In the genomic region with DNA sequence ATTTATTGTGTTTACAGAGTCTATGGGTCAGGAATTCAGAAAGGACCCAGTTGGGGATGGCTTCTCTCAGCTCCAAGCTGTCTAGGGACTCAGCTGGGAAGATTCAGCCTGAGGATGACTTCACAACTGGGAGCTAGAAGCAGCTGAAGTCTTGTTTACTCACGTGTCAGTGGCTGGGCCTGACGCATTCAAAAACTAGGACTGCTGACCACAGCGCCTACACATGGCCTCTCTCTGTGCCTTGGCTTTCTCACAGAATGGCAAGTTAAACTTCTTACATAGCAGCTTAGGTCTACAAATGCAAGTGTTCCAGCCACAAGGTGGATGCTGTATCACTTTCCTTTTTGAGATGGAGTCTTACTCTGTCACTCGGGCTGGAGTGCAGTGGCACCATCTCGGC, we compare ENCODE assay signal across 10 cellular contexts. TPM values are rescaled to one million over a fixed set of nuclear protein-coding genes. Genes with fewer than 3 reads are reported as not detected.
DNase-seq lines count a peak whose midpoint lies in the region; ATAC-seq, FAIRE-seq and TF ChIP-seq lines count a peak whose summit lies in the region.
"Had no signal": no experiment of that assay in that cellular context is flagged by ENCODE, and none has a peak within 500 bp of the region (broad histone marks: within the 10 kb centered on the region; RNA-seq: fewer than 3 reads in every experiment).

No MANE protein-coding gene starts in this region.

- H3K4me1 ChIP-seq in adipocyte (ENCODE audit: control insufficient read depth, insufficient read depth, low read length), result peaks cover 23% of the 10 kb centered on the region
- peaks cover 42% of the 10 kb centered on the region for H3K4me1 ChIP-seq in parathyroid adenoma
- H3K4me1 ChIP-seq in HAP-1, result peaks cover 1% of the 10 kb centered on the region
- H3K4me1 ChIP-seq in Karpas-422 (ENCODE audit: low read length), result peaks cover 5% of the 10 kb centered on the region

- H3K9me3 ChIP-seq in adipocyte (ENCODE audit: control insufficient read depth, low read length) (no peaks in the 10 kb centered on the region), parathyroid adenoma (ENCODE audit: control insufficient read depth, low read length) (no peaks in the 10 kb centered on the region), HAP-1 (no peaks in the 10 kb centered on the region), Karpas-422 (ENCODE audit: low read length) (no peaks in the 10 kb centered on the region)

- intact Hi-C loops in head of caudate nucleus (cut with DNase I), result no loop called here

- H3K9ac ChIP-seq in adipocyte (ENCODE audit: low read length) (no peak overlapping the region), parathyroid adenoma (no peak overlapping the region), Karpas-422 (ENCODE audit: low read length) (no peak overlapping the region)

- H3K27ac ChIP-seq in parathyroid adenoma (peak overlapping the region; percentile 73), Karpas-422 (ENCODE audit: low read length) (no peak overlapping the region)

- no peak overlapping the region for H3K4me3 ChIP-seq in adipocyte (ENCODE audit: low read length)
- H3K4me3 ChIP-seq in parathyroid adenoma (ENCODE audit: low read depth, low read length), result no peak overlapping the region
- no peak overlapping the region for H3K4me3 ChIP-seq in HAP-1
- no peak overlapping the region for H3K4me3 ChIP-seq in Karpas-422 (ENCODE audit: low read length)

- H3K4me2 ChIP-seq in parathyroid adenoma (ENCODE audit: low read length) (no peak overlapping the region), Karpas-422 (ENCODE audit: low read depth, low read length, poor library complexity, severe bottlenecking) (no peak overlapping the region)

- no peaks in the 10 kb centered on the region for H4K20me1 ChIP-seq in Karpas-422 (ENCODE audit: insufficient read depth, low read depth, low read length)

- in situ Hi-C loops in HAP-1 (cut with MboI; ENCODE audit: low sequenced_read_pairs), result no loop called here

- DNase-seq in DMS53 treated with DMSO at 0.1 percent for 48 hours (lab: John Stamatoyannopoulos, UW; ENCODE audit: unreplicated experiment), result peak; percentile 29
- peak; percentile 48 for DNase-seq in adipocyte (ENCODE audit: low read depth)
- DNase-seq in head of caudate nucleus, result peak in 31 of 42 donors; percentile 18 to 75 (median 45)
- DNase-seq in D721Med (ENCODE audit: insufficient read length, low spot score), result no peak
- DNase-seq in HAP-1 (ENCODE audit: low spot score in 2 of 2), result no peak
- DNase-seq in Karpas-422, result no peak
- DNase-seq: NCI-H1092 treated with DMSO at 0.1 percent for 48 hours had no signal

- H3K27me3 ChIP-seq in adipocyte (replicated peaks; ENCODE audit: control insufficient read depth, insufficient read depth, low read length) (no peaks in the 10 kb centered on the region), parathyroid adenoma (ENCODE audit: control insufficient read depth, insufficient read depth, low read length) (no peaks in the 10 kb centered on the region), HAP-1 (ENCODE audit: low read depth) (no peaks in the 10 kb centered on the region), Karpas-422 (ENCODE audit: low read length) (no peaks in the 10 kb centered on the region)

- no peak for FAIRE-seq in D721Med (lab: Jason Lieb, UNC)

- no peaks in the 10 kb centered on the region for H3K9me2 ChIP-seq in Karpas-422 (replicated peaks; ENCODE audit: insufficient read depth, low read length)

- no peak for ATAC-seq in GM21723 (IDR thresholded peaks at IDR 0.05; ENCODE audit: unreplicated experiment)
- ATAC-seq: left lobe of liver had no signal

- TF ChIP-seq CTCF in parathyroid adenoma (IDR thresholded peaks at IDR 0.05) (no peak), D721Med (IDR thresholded peaks at IDR 0.05; ENCODE audit: insufficient read depth, missing control alignments) (no peak)

- H3K79me2 ChIP-seq in parathyroid adenoma (no peaks in the 10 kb centered on the region), Karpas-422 (ENCODE audit: low read length) (no peaks in the 10 kb centered on the region)

- H2AFZ ChIP-seq in parathyroid adenoma (peak overlapping the region; percentile 68), Karpas-422 (ENCODE audit: low read length) (no peak overlapping the region)

- H3K36me3 ChIP-seq in adipocyte (ENCODE audit: control insufficient read depth, insufficient read depth, low read length, severe bottlenecking) (no peaks in the 10 kb centered on the region), parathyroid adenoma (ENCODE audit: control insufficient read depth, insufficient read depth, low read length) (no peaks in the 10 kb centered on the region), HAP-1 (replicated peaks) (no peaks in the 10 kb centered on the region), Karpas-422 (ENCODE audit: insufficient read depth, low read length) (no peaks in the 10 kb centered on the region)

RNA-seq across cellular contexts. Expression of gene PPP2CA, which starts 16.3 kb away (rescaled TPM):
- 72.2 and 88.7 TPM in 2 replicates for total RNA-seq in Karpas-422 (2014; rRNA removed; shearing (Covaris generic); ENCODE audit: low replicate concordance)

Comparison
In these comparisons a context has a peak if more than half of its experiments do, and no peak if none do; other contexts are left out.
1. DNase-seq: peak in DMS53 treated with DMSO at 0.1 percent for 48 hours (single experiment), adipocyte (single experiment) and head of caudate nucleus (31 of 42); none in D721Med (single experiment), HAP-1 (0 of 2) and Karpas-422 (single experiment).